Comparison of ENCODE assay signal across 17 cellular contexts in the genomic region with DNA sequence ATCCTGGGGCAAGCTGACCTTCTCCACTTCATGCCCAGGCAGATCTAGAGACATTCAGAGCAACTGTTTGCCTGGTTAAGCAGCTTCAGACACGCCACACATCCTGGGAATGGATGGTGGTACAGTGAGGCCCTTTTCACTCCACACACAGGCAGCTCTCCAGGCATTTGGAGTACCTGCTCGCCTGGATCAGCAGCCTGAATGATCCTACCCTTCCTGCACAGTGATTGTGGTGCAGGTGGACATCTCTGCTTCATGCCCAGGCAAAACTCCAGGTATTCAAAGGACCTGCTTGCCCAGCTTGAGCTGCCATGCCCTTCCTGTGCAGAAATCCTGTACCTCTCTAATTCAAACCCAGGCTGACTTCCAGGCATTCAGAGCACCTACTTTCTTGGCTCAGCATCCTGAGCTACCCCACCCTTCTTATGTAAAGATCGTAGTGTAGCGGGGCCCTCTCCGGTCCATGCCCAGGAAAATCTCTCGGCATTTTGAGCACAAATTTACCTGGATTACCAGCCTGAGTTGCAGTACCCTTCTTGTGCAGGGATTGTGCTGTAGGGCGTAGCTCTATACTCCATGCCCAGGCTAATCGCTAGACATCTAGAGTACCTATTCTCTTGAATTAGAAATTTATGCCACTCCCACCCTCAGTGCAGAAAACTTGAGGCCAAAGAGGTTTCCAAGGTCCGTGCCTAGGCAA.
A peak's percentile ranks its signal among the peaks of the same experiment; 100 is the strongest.
DNase-seq lines count a peak whose midpoint lies in the region; ATAC-seq and TF ChIP-seq lines count a peak whose summit lies in the region.
"Had no signal": no experiment of that assay in that cellular context is flagged by ENCODE, and none has a peak within 500 bp of the region (broad histone marks: within the 10 kb centered on the region; RNA-seq: fewer than 3 reads in every experiment).

No MANE protein-coding gene starts in this region.

- intact Hi-C loops in posterior vena cava (cut with DNase I), result loop anchor here in 1 of 2 donors (5.0 kb wide), 1 partner anchor 1960 kb away; no protein-coding TSS in a partner anchor
- intact Hi-C loops in CD8-positive, alpha-beta T cell (cut with DNase I, micrococcal nuclease), result no loop called here

- no peak for DNase-seq in SK-N-SH
- peak; percentile 7 for DNase-seq in SK-MEL-5 (ENCODE audit: low read depth, low spot score)
- DNase-seq in posterior vena cava (ENCODE audit: low spot score), result peak; percentile 22
- DNase-seq in CD8-positive, alpha-beta T cell, result no peak
- DNase-seq in caudate nucleus (lab: John Stamatoyannopoulos, UW), result no peak
- no peak for DNase-seq in NCI-H2107 (lab: John Stamatoyannopoulos, UW)
- DNase-seq: activated CD4-positive, alpha-beta T cell treated with anti-CD3 and anti-CD28 coated beads, Interleukin-2, amount 50 U/mL, for 4 hours; cerebellar nuclear complex; effector memory CD4-positive, alpha-beta T cell; spleen; stimulated activated CD8-positive, alpha-beta memory T cell treated with anti-CD3 and anti-CD28 coated beads, Interleukin-4, amount 100 ng/mL, for 48 hours; uterus had no signal

- WGBS in SK-N-SH (ENCODE audit: low lambda C conversion rate), result 22% methylated on average over 9 of the region's 9 CpGs

- no peaks in the 10 kb centered on the region for H3F3A ChIP-seq in SK-N-SH (replicated peaks; ENCODE audit: insufficient read depth)

- no peaks in the 10 kb centered on the region for H3K36me3 Mint-ChIP-seq in CD8-positive, alpha-beta T cell

- TF ChIP-seq CTCF in SK-N-SH (IDR thresholded peaks at IDR 0.05), result no peak
- no peak for TF ChIP-seq CTCF in CD8-positive, alpha-beta T cell (IDR thresholded peaks at IDR 0.05)

- no peaks in the 10 kb centered on the region for H3K4me1 Mint-ChIP-seq in CD8-positive, alpha-beta T cell (ENCODE audit: low read depth)
- H3K4me1 Mint-ChIP-seq: B cell, neural crest cell had no signal

- no peaks in the 10 kb centered on the region for H3K9me2 ChIP-seq in SK-N-SH

- CTCF ChIA-PET in SK-N-SH (lab: Yijun Ruan, JAX), result interaction anchor here (0.6 to 6.9 kb wide), 34 partner anchors 11 to 996 kb away, joined by 3 to 79 read pairs (median 4); no protein-coding TSS in a partner anchor
- CTCF ChIA-PET in CD8-positive, alpha-beta T cell (lab: Charles Lee), result interaction anchor here (1.6 kb wide), 1 partner anchor 9 kb away, joined by 4 read pairs; no protein-coding TSS in a partner anchor

- no peaks in the 10 kb centered on the region for H3K9me3 ChIP-seq in SK-N-SH
- H3K9me3 ChIP-seq in CD8-positive, alpha-beta T cell (ENCODE audit: low read length), result no peaks in the 10 kb centered on the region
- H3K9me3 ChIP-seq: uterus had no signal

- no peaks in the 10 kb centered on the region for H3K36me3 ChIP-seq in SK-N-SH (replicated peaks in 1 of 2; ENCODE audit: control insufficient read depth in 1 of 2, insufficient read depth in 2 of 2, low read length in 1 of 2)
- H3K36me3 ChIP-seq in CD8-positive, alpha-beta T cell (ENCODE audit: insufficient read depth, low read length), result no peaks in the 10 kb centered on the region
- H3K36me3 ChIP-seq: spleen, uterus had no signal

- no peak for TF ChIP-seq EP300 in SK-N-SH (IDR thresholded peaks at IDR 0.05; ENCODE audit: borderline replicate concordance in 1 of 2, low read depth in 1 of 2, low read length in 1 of 2)

- ATAC-seq in SK-N-SH treated with all-trans-retinoic acid at 6 μM for 48 hours (peak; percentile 54; the same call in 2 of the 3 replicates), HG02571 (IDR thresholded peaks at IDR 0.05; ENCODE audit: unreplicated experiment) (peak; percentile 15)
- no peak for ATAC-seq in CD8-positive, alpha-beta T cell
- ATAC-seq: Right ventricle myocardium inferior had no signal

- peaks cover 9% of the 10 kb centered on the region for H3K9me3 Mint-ChIP-seq in CD8-positive, alpha-beta T cell
- H3K9me3 Mint-ChIP-seq: neural crest cell had no signal

- in situ Hi-C loops in SK-MEL-5 (cut with HindIII; ENCODE audit: low pct_unique_long_range_greater_than_20kb, low sequenced_read_pairs), result no loop called here

- peaks cover 0 to 5% of the 10 kb centered on the region in 2 experiments; a peak in 1 of 4 replicates for H3K4me1 ChIP-seq in SK-N-SH (ENCODE audit: control insufficient read depth in 1 of 2, insufficient read depth in 2 of 2, low read depth in 1 of 2, low read length in 1 of 2)
- H3K4me1 ChIP-seq in CD8-positive, alpha-beta T cell (ENCODE audit: insufficient read depth, low read length), result no peaks in the 10 kb centered on the region
- H3K4me1 ChIP-seq: spleen, uterus had no signal

- H3K27me3 ChIP-seq in SK-N-SH (ENCODE audit: insufficient read depth), result no peaks in the 10 kb centered on the region
- H3K27me3 ChIP-seq in CD8-positive, alpha-beta T cell (ENCODE audit: insufficient read depth, low read length), result no peaks in the 10 kb centered on the region
- H3K27me3 ChIP-seq: spleen, uterus had no signal

- TF ChIP-seq RAD21 in SK-N-SH (IDR thresholded peaks at IDR 0.05; ENCODE audit: low read length), result no peak

- no peak overlapping the region for H3K9ac ChIP-seq in SK-N-SH

- no peak overlapping the region for H3K4me3 ChIP-seq in SK-N-SH (ENCODE audit: low read depth in 2 of 2, low read length in 1 of 2)
- no peak overlapping the region for H3K4me3 ChIP-seq in CD8-positive, alpha-beta T cell (ENCODE audit: low read depth, low read length)
- H3K4me3 ChIP-seq: spleen, uterus had no signal

- no peaks in the 10 kb centered on the region for H3K79me2 ChIP-seq in SK-N-SH (ENCODE audit: insufficient read depth)

- no peaks in the 10 kb centered on the region for H3K27me3 Mint-ChIP-seq in CD8-positive, alpha-beta T cell (ENCODE audit: low read depth)
- H3K27me3 Mint-ChIP-seq: B cell had no signal

- H4K20me1 ChIP-seq in SK-N-SH (ENCODE audit: insufficient read depth), result no peaks in the 10 kb centered on the region

- H3K27ac ChIP-seq in SK-N-SH (ENCODE audit: low read depth in 2 of 2, low read length in 1 of 2), result no peak overlapping the region
- no peak overlapping the region for H3K27ac ChIP-seq in CD8-positive, alpha-beta T cell (ENCODE audit: low read depth, low read length)
- H3K27ac ChIP-seq in caudate nucleus (ENCODE audit: low read depth, low read length), result no peak overlapping the region
- H3K27ac ChIP-seq: spleen, uterus had no signal

- POLR2A ChIA-PET in SK-N-SH (lab: Yijun Ruan, JAX), result no interaction called here
- POLR2A ChIA-PET in CD8-positive, alpha-beta T cell (lab: Charles Lee), result no interaction called here

- no peak overlapping the region for H2AFZ ChIP-seq in SK-N-SH (ENCODE audit: low read depth)

- H3K4me3 Mint-ChIP-seq in CD8-positive, alpha-beta T cell, result no peak overlapping the region
- H3K4me3 Mint-ChIP-seq: B cell, neural crest cell had no signal

- H3K4me2 ChIP-seq in SK-N-SH, result no peak overlapping the region

- H3K27ac Mint-ChIP-seq in CD8-positive, alpha-beta T cell, result no peak overlapping the region
- H3K27ac Mint-ChIP-seq: B cell had no signal

TF ChIP-seq in SK-N-SH treated with all-trans-retinoic acid at 6 μM for 48 hours, 23 proteins besides CTCF, POLR2A, EP300 and RAD21:
- TF ChIP-seq ZFP3 (CRISPR knock-in tag; IDR thresholded peaks at IDR 0.05) (no peak), ZNF8 (CRISPR knock-in tag; IDR thresholded peaks at IDR 0.05) (no peak), SNAI2 (CRISPR knock-in tag; IDR thresholded peaks at IDR 0.05) (no peak), ZNF565 (CRISPR knock-in tag; conservative IDR thresholded peaks at IDR 0.05; ENCODE audit: low read depth) (no peak), ZFP30 (CRISPR knock-in tag; IDR thresholded peaks at IDR 0.05) (no peak), OSR1 (CRISPR knock-in tag; IDR thresholded peaks at IDR 0.05) (no peak), GLIS3 (CRISPR knock-in tag; IDR thresholded peaks at IDR 0.05) (no peak)
- TF ChIP-seq, protein P1, sequence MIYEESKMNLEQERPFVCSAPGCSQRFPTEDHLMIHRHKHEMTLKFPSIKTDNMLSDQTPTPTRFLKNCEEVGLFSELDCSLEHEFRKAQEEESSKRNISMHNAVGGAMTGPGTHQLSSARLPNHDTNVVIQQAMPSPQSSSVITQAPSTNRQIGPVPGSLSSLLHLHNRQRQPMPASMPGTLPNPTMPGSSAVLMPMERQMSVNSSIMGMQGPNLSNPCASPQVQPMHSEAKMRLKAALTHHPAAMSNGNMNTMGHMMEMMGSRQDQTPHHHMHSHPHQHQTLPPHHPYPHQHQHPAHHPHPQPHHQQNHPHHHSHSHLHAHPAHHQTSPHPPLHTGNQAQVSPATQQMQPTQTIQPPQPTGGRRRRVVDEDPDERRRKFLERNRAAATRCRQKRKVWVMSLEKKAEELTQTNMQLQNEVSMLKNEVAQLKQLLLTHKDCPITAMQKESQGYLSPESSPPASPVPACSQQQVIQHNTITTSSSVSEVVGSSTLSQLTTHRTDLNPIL (CRISPR knock-in tag; IDR thresholded peaks at IDR 0.05; ENCODE audit: low read depth), result no peak
TF ChIP-seq in SK-N-SH treated with all-trans-retinoic acid at 6 μM for 48 hours: peak in this region for 0.

TF ChIP-seq in SK-N-SH, 30 proteins besides CTCF, POLR2A, EP300 and RAD21:
- TF ChIP-seq JUND (IDR thresholded peaks at IDR 0.05) (no peak), SIN3A (IDR thresholded peaks at IDR 0.05; ENCODE audit: borderline replicate concordance, low read depth, low read length) (no peak), MXI1 (IDR thresholded peaks at IDR 0.05; ENCODE audit: low read depth, low read length) (no peak)

Comparison
In these comparisons a context has a peak if more than half of its experiments do, and no peak if none do; other contexts are left out.
1. DNase-seq: peak in SK-MEL-5 (single experiment) and posterior vena cava (single experiment); none in SK-N-SH (single experiment), CD8-positive, alpha-beta T cell (0 of 7), caudate nucleus (0 of 61) and NCI-H2107 (single experiment).